ENCODE assay signal across 20 cellular contexts in the genomic region with DNA sequence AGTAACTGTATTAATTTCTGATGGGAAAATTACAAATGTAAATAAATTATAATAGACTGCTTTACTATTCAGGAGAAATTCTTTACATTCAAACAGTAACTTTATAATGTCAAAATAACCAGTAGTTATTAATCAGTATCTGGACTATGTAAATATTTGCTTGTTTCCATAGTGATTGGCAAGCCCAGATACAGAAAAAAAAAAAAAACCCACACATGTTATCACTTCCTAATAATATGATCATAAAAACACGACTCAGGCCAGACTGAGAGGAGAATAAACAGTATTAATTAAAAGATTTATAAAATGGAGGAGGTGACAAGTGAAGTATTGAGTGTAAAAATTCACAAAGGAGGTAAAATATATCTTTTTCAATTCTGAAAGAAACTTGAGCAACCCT.
A peak's percentile ranks its signal among the peaks of the same experiment; 100 is the strongest.
DNase-seq lines count a peak whose midpoint lies in the region; ATAC-seq and TF ChIP-seq lines count a peak whose summit lies in the region.
"Had no signal": no experiment of that assay in that cellular context is flagged by ENCODE, and none has a peak within 500 bp of the region (broad histone marks: within the 10 kb centered on the region; RNA-seq: fewer than 3 reads in every experiment).

No MANE protein-coding gene starts in this region.

- H3K4me3 Mint-ChIP-seq in mesothelial cell of epicardium, result no peak overlapping the region
- H3K4me3 Mint-ChIP-seq: activated CD8-positive, alpha-beta T cell treated with anti-CD3 and anti-CD28 coated beads, Interleukin-2, amount 10 ng/mL, durations not matched to agents 7 days and 5 days; CD4-positive, CD25-positive, alpha-beta regulatory T cell; GM23338 had no signal

- H3K4me3 ChIP-seq in fibroblast of pulmonary artery (replicated peaks; ENCODE audit: low read depth, low read length) (no peak overlapping the region), uterus (no peak overlapping the region)
- H3K4me3 ChIP-seq: coronary artery, GM23338, thyroid gland had no signal

- peak overlapping the region; percentile 95 for H3K27ac Mint-ChIP-seq in mesothelial cell of epicardium
- H3K27ac Mint-ChIP-seq in activated naive CD4-positive, alpha-beta T cell treated with anti-CD3 and anti-CD28 coated beads, Interleukin-2, amount 50 U/mL, for 72 hours, result no peak overlapping the region
- H3K27ac Mint-ChIP-seq: activated CD8-positive, alpha-beta T cell treated with anti-CD3 and anti-CD28 coated beads, Interleukin-2, amount 10 ng/mL, durations not matched to agents 7 days and 5 days; CD4-positive, CD25-positive, alpha-beta regulatory T cell; GM23338 had no signal

- intact Hi-C loops in uterus (cut with DNase I; ENCODE audit: low total_unique reads), result no loop called here

- H3K27me3 ChIP-seq in uterus, result no peaks in the 10 kb centered on the region
- H3K27me3 ChIP-seq: thyroid gland had no signal

- H3K36me3 Mint-ChIP-seq in mesothelial cell of epicardium, result peaks cover 3% of the 10 kb centered on the region
- no peaks in the 10 kb centered on the region for H3K36me3 Mint-ChIP-seq in activated naive CD4-positive, alpha-beta T cell treated with anti-CD3 and anti-CD28 coated beads, Interleukin-2, amount 50 U/mL, for 72 hours
- H3K36me3 Mint-ChIP-seq: CD4-positive, CD25-positive, alpha-beta regulatory T cell had no signal

- H3K9me3 Mint-ChIP-seq in mesothelial cell of epicardium, result peaks cover 7% of the 10 kb centered on the region
- H3K9me3 Mint-ChIP-seq in activated naive CD4-positive, alpha-beta T cell treated with anti-CD3 and anti-CD28 coated beads, Interleukin-2, amount 50 U/mL, for 72 hours, result peaks cover 3 to 9% of the 10 kb centered on the region in 2 donors
- H3K9me3 Mint-ChIP-seq: GM23338, nephron had no signal

- DNase-seq in NCI-H748 (lab: John Stamatoyannopoulos, UW; ENCODE audit: unreplicated experiment) (peak; percentile 10), NCI-H748 treated with DMSO at 0.1 percent for 48 hours (lab: John Stamatoyannopoulos, UW) (no peak), fibroblast of pulmonary artery (ENCODE audit: low read depth) (peak; percentile 27), mesothelial cell of epicardium (ENCODE audit: low spot score in 2 of 2, unreplicated experiment in 2 of 2) (no peak), uterus (no peak)
- no peak for DNase-seq in activated naive CD4-positive, alpha-beta T cell treated with anti-CD3 and anti-CD28 coated beads, Interleukin-2, amount 50 U/mL, for 72 hours (ENCODE audit: low spot score in 2 of 2)
- DNase-seq: activated CD8-positive, alpha-beta T cell treated with anti-CD3 and anti-CD28 coated beads, Interleukin-2, amount 10 ng/mL, durations not matched to agents 7 days and 5 days; CD4-positive, CD25-positive, alpha-beta regulatory T cell; DMS79 treated with DMSO at 0.1 percent for 48 hours; Karpas-422; NCI-H1694; retina had no signal

- no peaks in the 10 kb centered on the region for H3K27me3 Mint-ChIP-seq in mesothelial cell of epicardium (ENCODE audit: low read depth)
- H3K27me3 Mint-ChIP-seq: CD4-positive, CD25-positive, alpha-beta regulatory T cell had no signal

- ATAC-seq in GM18519 (IDR thresholded peaks at IDR 0.05; ENCODE audit: low FRiP score, unreplicated experiment) (no peak), HG03521 (IDR thresholded peaks at IDR 0.05; ENCODE audit: unreplicated experiment) (no peak)
- no peak for ATAC-seq in activated naive CD4-positive, alpha-beta T cell treated with anti-CD3 and anti-CD28 coated beads, Interleukin-2, amount 50 U/mL, for 72 hours
- ATAC-seq: activated CD8-positive, alpha-beta T cell treated with anti-CD3 and anti-CD28 coated beads, Interleukin-2, amount 10 ng/mL, durations not matched to agents 7 days and 5 days; esophagus mucosa; GM23338; Panc1 had no signal

- H3K9me3 ChIP-seq in uterus, result no peaks in the 10 kb centered on the region
- H3K9me3 ChIP-seq: thyroid gland had no signal

- TF ChIP-seq CTCF in fibroblast of pulmonary artery (IDR thresholded peaks at IDR 0.05; ENCODE audit: low read length, missing control alignments), result no peak
- no peak for TF ChIP-seq CTCF in mesothelial cell of epicardium (IDR thresholded peaks at IDR 0.05; ENCODE audit: unreplicated experiment)
- TF ChIP-seq CTCF in uterus (IDR thresholded peaks at IDR 0.05), result no peak

- peaks cover 6 to 9% of the 10 kb centered on the region in 2 donors for H3K4me1 ChIP-seq in uterus

- peak overlapping the region; percentile 42 to 63 for H3K27ac ChIP-seq in uterus
- H3K27ac ChIP-seq: coronary artery had no signal

- no peaks in the 10 kb centered on the region for H3K36me3 ChIP-seq in uterus
- H3K36me3 ChIP-seq: thyroid gland had no signal

- TF ChIP-seq POLR2A in uterus (IDR thresholded peaks at IDR 0.05), result no peak

- H3K4me1 Mint-ChIP-seq in mesothelial cell of epicardium, result peaks cover 27% of the 10 kb centered on the region
- H3K4me1 Mint-ChIP-seq: CD4-positive, CD25-positive, alpha-beta regulatory T cell; GM23338 had no signal

Comparison
In these comparisons a context has a peak if more than half of its experiments do, and no peak if none do; other contexts are left out.
1. DNase-seq: peak in NCI-H748 (single experiment) and fibroblast of pulmonary artery (single experiment); none in NCI-H748 treated with DMSO at 0.1 percent for 48 hours (single experiment), mesothelial cell of epicardium (0 of 2), uterus (0 of 2) and activated naive CD4-positive, alpha-beta T cell treated with anti-CD3 and anti-CD28 coated beads, Interleukin-2, amount 50 U/mL, for 72 hours (0 of 2).